15 cellular contexts compared by ENCODE assay signal in the genomic region with DNA sequence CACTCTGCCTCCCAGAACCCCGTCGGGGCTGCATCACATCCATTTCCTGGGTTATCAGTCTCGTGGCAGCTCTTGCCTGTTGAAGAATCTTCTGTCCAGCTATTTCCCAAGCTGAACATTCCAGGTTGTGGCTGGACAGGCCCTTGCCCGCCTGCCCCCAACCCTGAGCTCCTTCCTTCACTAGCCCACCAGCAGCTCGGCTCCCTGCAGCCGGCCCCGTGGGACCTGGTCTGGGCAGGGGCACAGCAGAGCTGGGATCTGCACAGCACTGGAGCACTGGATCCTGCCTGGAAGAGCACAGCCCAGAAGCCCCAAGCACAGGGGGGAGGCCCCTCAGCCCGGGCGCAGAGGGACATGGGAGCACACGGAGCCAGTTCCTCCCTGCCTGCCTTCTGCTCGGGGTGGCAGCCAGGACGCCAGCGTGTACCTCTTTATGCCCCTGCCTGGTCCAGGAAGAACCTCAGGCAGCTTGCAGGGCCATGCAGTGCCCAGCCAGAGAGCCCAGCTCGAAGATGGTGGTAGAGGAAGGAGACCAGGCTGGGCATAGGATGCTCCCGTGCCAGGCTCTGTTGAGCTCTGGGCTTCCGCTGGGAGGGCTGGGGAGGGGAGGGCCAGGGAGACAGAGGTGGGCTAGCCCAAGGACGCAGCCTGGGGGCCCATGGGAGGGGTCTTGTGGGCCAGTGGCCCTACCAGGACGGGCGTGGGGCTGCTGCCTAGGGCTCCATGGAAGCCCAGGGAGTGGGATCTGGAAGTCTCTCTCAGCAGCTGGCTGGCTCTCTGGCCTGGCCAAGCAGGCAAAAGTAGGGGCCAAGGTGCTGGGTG. TPM values are rescaled to one million over a fixed set of nuclear protein-coding genes. Genes with fewer than 3 reads are reported as not detected.
DNase-seq lines count a peak whose midpoint lies in the region; ATAC-seq and TF ChIP-seq lines count a peak whose summit lies in the region.
"Had no signal": no experiment of that assay in that cellular context is flagged by ENCODE, and none has a peak within 500 bp of the region (broad histone marks: within the 10 kb centered on the region; RNA-seq: fewer than 3 reads in every experiment).

No MANE protein-coding gene starts in this region.

- no peak overlapping the region for H3K27ac Mint-ChIP-seq in CD14-positive monocyte
- H3K27ac Mint-ChIP-seq: memory B cell had no signal

- peak overlapping the region; percentile 97 for H2AK5ac ChIP-seq in neuronal stem cell (ENCODE audit: low read depth, low read length)

- H3K4me1 Mint-ChIP-seq in CD14-positive monocyte = no peaks in the 10 kb centered on the region
- H3K4me1 Mint-ChIP-seq: memory B cell had no signal

- peak overlapping the region; percentile 89 for H3K23ac ChIP-seq in neuronal stem cell (ENCODE audit: low read depth, low read length, poor library complexity)

- H3K4me3 Mint-ChIP-seq in CD14-positive monocyte = no peak overlapping the region
- H3K4me3 Mint-ChIP-seq: memory B cell had no signal

- intact Hi-C loops in CD14-positive monocyte (cut with micrococcal nuclease) (no loop called here), dorsolateral prefrontal cortex (cut with DNase I) (no loop called here)

- DNase-seq in BE2C = peak; percentile 15
- peak; percentile 41 for DNase-seq in CD14-positive monocyte (ENCODE audit: low spot score)
- peak in 7 of 10 donors; percentile 14 to 34 (median 14) for DNase-seq in dorsolateral prefrontal cortex
- DNase-seq in neuronal stem cell (ENCODE audit: low spot score) = no peak
- no peak for DNase-seq in DMS53 treated with DMSO at 0.1 percent for 48 hours (lab: John Stamatoyannopoulos, UW; ENCODE audit: unreplicated experiment)
- DNase-seq in kidney glomerular epithelial cell (lab: John Stamatoyannopoulos, UW) = no peak
- DNase-seq: brain microvascular endothelial cell, EL, NCI-H526 had no signal

- H3K4me1 ChIP-seq in BE2C (peaks cover 7% of the 10 kb centered on the region), neuronal stem cell (ENCODE audit: control insufficient read depth in 2 of 2, insufficient read depth in 1 of 2, low read depth in 1 of 2, low read length in 2 of 2) (peaks cover 15 to 17% of the 10 kb centered on the region in 2 donors)

- peaks cover 0 to 10% of the 10 kb centered on the region in 2 donors for H3K36me3 Mint-ChIP-seq in CD14-positive monocyte
- H3K36me3 Mint-ChIP-seq: memory B cell had no signal

- no peaks in the 10 kb centered on the region for H3K27me3 ChIP-seq in BE2C
- no peaks in the 10 kb centered on the region for H3K27me3 ChIP-seq in dorsolateral prefrontal cortex
- no peaks in the 10 kb centered on the region for H3K27me3 ChIP-seq in neuronal stem cell (ENCODE audit: control insufficient read depth in 3 of 3, insufficient read depth in 3 of 3, low read depth in 1 of 3, low read length in 3 of 3)
- H3K27me3 ChIP-seq: brain microvascular endothelial cell, neutrophil, suprapubic skin had no signal

- ATAC-seq in GM21381 (IDR thresholded peaks at IDR 0.05; ENCODE audit: unreplicated experiment) = no peak
- ATAC-seq: activated CD4-positive, CD25-positive, alpha-beta regulatory T cell treated with anti-CD3 and anti-CD28 coated beads, Interleukin-2, amount 50 U/mL, for 24 hours had no signal

- H3K9me3 Mint-ChIP-seq in CD14-positive monocyte = no peaks in the 10 kb centered on the region
- H3K9me3 Mint-ChIP-seq: memory B cell had no signal

- H3K9ac ChIP-seq in neuronal stem cell (ENCODE audit: low read depth, low read length, poor library complexity) = peak overlapping the region; percentile 30

- H2BK12ac ChIP-seq in neuronal stem cell (ENCODE audit: low read length) = peak overlapping the region; percentile 90

- no peak overlapping the region for H4K91ac ChIP-seq in neuronal stem cell (ENCODE audit: low read depth, low read length, poor library complexity)

- peak overlapping the region; percentile 67 for H2BK15ac ChIP-seq in neuronal stem cell (ENCODE audit: low read length)

- H2BK120ac ChIP-seq in neuronal stem cell (ENCODE audit: low read depth, low read length) = peak overlapping the region; percentile 36

- peak overlapping the region; percentile 89 for H3K18ac ChIP-seq in neuronal stem cell (ENCODE audit: low read length)

- H3K4ac ChIP-seq in neuronal stem cell (ENCODE audit: low read length) = peak overlapping the region; percentile 5

- H4K8ac ChIP-seq in neuronal stem cell (ENCODE audit: low read depth, low read length) = peak overlapping the region; percentile 65

- H3K36me3 ChIP-seq in BE2C = no peaks in the 10 kb centered on the region
- no peaks in the 10 kb centered on the region for H3K36me3 ChIP-seq in neuronal stem cell (replicated peaks in 1 of 2; ENCODE audit: control insufficient read depth in 2 of 2, insufficient read depth in 2 of 2, low read length in 2 of 2)
- H3K36me3 ChIP-seq: brain microvascular endothelial cell, suprapubic skin had no signal

- no peak overlapping the region for H2AFZ ChIP-seq in neuronal stem cell (ENCODE audit: low read length)

- WGBS in neuronal stem cell (ENCODE audit: extremely low coverage in 2 of 2, insufficient read length in 2 of 2, insufficient replicate concordance in 1 of 2), 2 donors = no CpG with 5 or more reads among the region's 19 CpGs

- H2BK5ac ChIP-seq in neuronal stem cell (ENCODE audit: low read length) = peak overlapping the region; percentile 1

- TF ChIP-seq CTCF in BE2C (IDR thresholded peaks at IDR 0.05; ENCODE audit: low read depth, low read length) = no peak
- TF ChIP-seq CTCF in CD14-positive monocyte (IDR thresholded peaks at IDR 0.05) = no peak
- TF ChIP-seq CTCF in dorsolateral prefrontal cortex (IDR thresholded peaks at IDR 0.05 in 54 of 56, conservative IDR thresholded peaks at IDR 0.05 in 2 of 56; ENCODE audit: low read depth in 1 of 56, partially characterized antibody in 56 of 56) = no peak

- no peaks in the 10 kb centered on the region for H3K9me3 ChIP-seq in BE2C
- no peaks in the 10 kb centered on the region for H3K9me3 ChIP-seq in neuronal stem cell (replicated peaks in 1 of 2; ENCODE audit: control insufficient read depth in 2 of 2, insufficient read depth in 1 of 2, low read depth in 1 of 2, low read length in 2 of 2)
- H3K9me3 ChIP-seq: neutrophil, suprapubic skin had no signal

- peaks cover 1% of the 10 kb centered on the region for H3K79me1 ChIP-seq in neuronal stem cell (ENCODE audit: low read depth, low read length)

- H3K4me3 ChIP-seq in BE2C (ENCODE audit: low read depth, low read length) (no peak overlapping the region), dorsolateral prefrontal cortex (no peak overlapping the region), neuronal stem cell (ENCODE audit: low read length in 2 of 2) (no peak overlapping the region)
- H3K4me3 ChIP-seq: suprapubic skin had no signal

- H3K14ac ChIP-seq in neuronal stem cell (ENCODE audit: low read length) = peak overlapping the region; percentile 75

- H3K27ac ChIP-seq in dorsolateral prefrontal cortex (no peak overlapping the region), neuronal stem cell (replicated peaks; ENCODE audit: low read length) (no peak overlapping the region)
- H3K27ac ChIP-seq: brain microvascular endothelial cell, C4-2B, neutrophil, suprapubic skin had no signal

- no peak overlapping the region for H3K4me2 ChIP-seq in neuronal stem cell (ENCODE audit: insufficient read depth, low read length, poor library complexity, severe bottlenecking)

- peaks cover 0 to 2% (median 0%) of the 10 kb centered on the region in 3 donors for H3K27me3 Mint-ChIP-seq in CD14-positive monocyte (ENCODE audit: low read depth in 3 of 3)
- H3K27me3 Mint-ChIP-seq: memory B cell had no signal

RNA-seq across cellular contexts. Expression of gene GNB1L, which starts 16.6 kb away (rescaled TPM):
- 3.2 TPM for polyA plus RNA-seq in BE2C (2012; ENCODE audit: insufficient read depth, insufficient read length, low read depth)
- polyA plus RNA-seq in CD14-positive monocyte = 1 to 10 TPM; 4.8 to 6.0 TPM
- 10 to 100 TPM in 25 of 120 experiments, 1 to 10 TPM in 95; 4.8 to 17.5 (median 8.3) TPM for total RNA-seq in dorsolateral prefrontal cortex
- polyA plus RNA-seq in neuronal stem cell (2013, experiment 1 of 2) = 7.9 TPM
- 8.3 TPM for polyA plus RNA-seq in neuronal stem cell (2013, experiment 2 of 2)

RNA-seq across cellular contexts. Expression of gene RTL10, which starts 16.6 kb away (rescaled TPM):
- polyA plus RNA-seq in BE2C (2012; ENCODE audit: insufficient read depth, insufficient read length, low read depth) = 49.7 TPM
- 1 to 10 TPM; 1.4 to 1.5 TPM for polyA plus RNA-seq in CD14-positive monocyte
- 10 to 100 TPM; 15.9 to 53.5 (median 30.1) TPM for total RNA-seq in dorsolateral prefrontal cortex
- 9.7 TPM for polyA plus RNA-seq in neuronal stem cell (2013, experiment 1 of 2)
- polyA plus RNA-seq in neuronal stem cell (2013, experiment 2 of 2) = 10.2 TPM

Comparison
In these comparisons a context has a peak if more than half of its experiments do, and no peak if none do; other contexts are left out.
1. DNase-seq: peak in BE2C (single experiment), CD14-positive monocyte (single experiment) and dorsolateral prefrontal cortex (7 of 10); none in neuronal stem cell (single experiment), DMS53 treated with DMSO at 0.1 percent for 48 hours (single experiment) and kidney glomerular epithelial cell (single experiment).